In the genomic region with DNA sequence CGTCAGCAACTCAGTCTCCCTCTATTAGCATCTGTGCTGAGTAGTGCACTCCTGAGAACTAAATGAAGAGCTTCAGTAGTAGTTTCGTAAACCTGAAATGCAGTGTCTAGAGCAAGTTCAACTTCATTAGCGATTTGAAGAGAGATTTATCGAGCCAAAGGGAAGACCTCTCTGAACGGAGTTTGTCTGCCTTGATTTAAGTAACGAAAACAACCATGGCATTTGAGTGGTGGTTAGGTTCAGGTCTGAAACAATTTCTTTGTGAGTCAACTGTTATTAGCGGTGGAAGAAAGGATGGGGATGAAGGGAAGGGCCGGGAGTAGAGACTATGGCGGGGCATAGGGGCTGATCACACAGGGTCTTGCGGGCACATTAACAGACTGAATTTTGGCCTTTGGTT, we compare ENCODE assay signal across 14 cellular contexts.
DNase-seq lines count a peak whose midpoint lies in the region; ATAC-seq, FAIRE-seq and TF ChIP-seq lines count a peak whose summit lies in the region.
"Had no signal": no experiment of that assay in that cellular context is flagged by ENCODE, and none has a peak within 500 bp of the region (broad histone marks: within the 10 kb centered on the region; RNA-seq: fewer than 3 reads in every experiment).

No MANE protein-coding gene starts in this region.

- H2BK20ac ChIP-seq in H1 (ENCODE audit: low read length): peak overlapping the region; percentile 92

- no peak overlapping the region for H4K5ac ChIP-seq in H1 (ENCODE audit: insufficient read length, low read depth, low read length)

- WGBS in H1 (ENCODE audit: extremely low coverage in 1 of 2, insufficient coverage in 1 of 2, insufficient read length in 1 of 2, insufficient replicate concordance in 2 of 2, low coverage in 1 of 2, low lambda C conversion rate in 2 of 2, missing lambda C conversion rate in 1 of 2), 2 experiments: 81% methylated on average over 10 of the region's 10 CpGs; no CpG with 5 or more reads in 1 of the 2 experiments

- H3K27me3 ChIP-seq in HCT116 (ENCODE audit: insufficient read depth, low read length) (no peaks in the 10 kb centered on the region), Panc1 (ENCODE audit: control insufficient read depth, insufficient read depth, low read length) (no peaks in the 10 kb centered on the region), H1 (replicated peaks in 1 of 4; ENCODE audit: control insufficient read depth in 3 of 4, extremely low read depth in 1 of 4, insufficient read depth in 3 of 4, low read length in 3 of 4) (no peaks in the 10 kb centered on the region)

- H3K18ac ChIP-seq in H1 (ENCODE audit: extremely low read depth, low read length): 0 out of 2 replicates have a peak overlapping the region, but pooled peaks have one; percentile 72

- H3K27ac ChIP-seq in HCT116 (ENCODE audit: low read depth, low read length) (no peak overlapping the region), Panc1 (ENCODE audit: low read length) (peak overlapping the region; percentile 100), H1 (ENCODE audit: low read depth, low read length) (no peak overlapping the region)

- no peak for DNase-seq in HCT116 (ENCODE audit: low read depth, low spot score)
- DNase-seq in Panc1 (ENCODE audit: low read depth, low spot score): no peak
- no peak for DNase-seq in H1 (ENCODE audit: low read depth in 1 of 2, low spot score in 2 of 2)
- DNase-seq in progenitor cell of endocrine pancreas (ENCODE audit: low spot score, unreplicated experiment): no peak
- DNase-seq in immature natural killer cell: no peak
- DNase-seq in NCI-H128 (lab: John Stamatoyannopoulos, UW; ENCODE audit: unreplicated experiment): no peak
- no peak for DNase-seq in CD14-positive monocyte (ENCODE audit: low spot score)
- DNase-seq in activated naive CD4-positive, alpha-beta T cell treated with anti-CD3 and anti-CD28 coated beads, Interleukin-2, amount 50 U/mL, for 72 hours (ENCODE audit: low spot score in 2 of 2): no peak
- DNase-seq: DMS 273 treated with DMSO at 0.1 percent for 48 hours, EL, NCI-H1417, NCI-H2029, NCI-H2171 treated with DMSO at 0.1 percent for 48 hours, SIG-M5 had no signal

- TF ChIP-seq CTCF in HCT116 (IDR thresholded peaks at IDR 0.05 in 2 of 3, conservative IDR thresholded peaks at IDR 0.05 in 1 of 3; ENCODE audit: borderline replicate concordance in 1 of 3, insufficient read depth in 1 of 3, low read depth in 2 of 3, low read length in 2 of 3): no peak
- TF ChIP-seq CTCF in Panc1 (IDR thresholded peaks at IDR 0.05): no peak
- TF ChIP-seq CTCF in H1 (IDR thresholded peaks at IDR 0.05; ENCODE audit: control extremely low read depth in 1 of 3, insufficient read depth in 1 of 3, low read depth in 1 of 3, low read length in 3 of 3): no peak
- no peak for TF ChIP-seq CTCF in progenitor cell of endocrine pancreas (IDR thresholded peaks at IDR 0.05; ENCODE audit: unreplicated experiment)
- TF ChIP-seq CTCF in CD14-positive monocyte (IDR thresholded peaks at IDR 0.05): no peak

- H2AK5ac ChIP-seq in H1 (ENCODE audit: low read depth, low read length): no peak overlapping the region

- BruUV-seq in HCT116 (replicated peaks; lab: Mats Ljungman, UMichigan) (no TSS peak), Panc1 (replicated peaks; lab: Mats Ljungman, UMichigan) (no TSS peak)

- H2BK120ac ChIP-seq in H1 (replicated peaks; ENCODE audit: low read depth, low read length): peak overlapping the region; percentile 56

- H3K9ac ChIP-seq in HCT116 (ENCODE audit: low read length) (no peak overlapping the region), H1 (replicated peaks in 1 of 4; ENCODE audit: extremely low read depth in 1 of 4, low read depth in 3 of 4, low read length in 3 of 4) (no peak overlapping the region)

- H2BK15ac ChIP-seq in H1 (ENCODE audit: low read length): 0 out of 2 replicates have a peak overlapping the region, but pooled peaks have one; percentile 65

- in situ Hi-C loops in Panc1 (cut with HindIII; ENCODE audit: low pct_unique_long_range_greater_than_20kb, low sequenced_read_pairs): no loop called here

- peak overlapping the region; percentile 80; the same call in 1 of the 2 replicates for H2BK12ac ChIP-seq in H1 (ENCODE audit: low read depth, low read length)

- no peak overlapping the region for H3K56ac ChIP-seq in H1 (replicated peaks; ENCODE audit: insufficient read length, low read depth, low read length)

- H3K14ac ChIP-seq in H1 (ENCODE audit: insufficient read length): no peak overlapping the region

- H3K79me1 ChIP-seq in H1 (ENCODE audit: low read depth, low read length): no peaks in the 10 kb centered on the region

- intact Hi-C loops in HCT116 (cut with micrococcal nuclease): no loop called here
- intact Hi-C loops in Panc1 (cut with micrococcal nuclease; ENCODE audit: unreplicated experiment): loop anchor here (10.0 kb wide), 2 partner anchors 165 to 325 kb away; a partner anchor contains a TSS
- intact Hi-C loops in CD14-positive monocyte (cut with micrococcal nuclease): loop anchor here (5.0 to 10.0 kb wide), 4 partner anchors 73 to 343 kb away; no protein-coding TSS in a partner anchor

- TF ChIP-seq EP300 in H1 (IDR thresholded peaks at IDR 0.05; ENCODE audit: borderline replicate concordance in 1 of 2, low read depth in 2 of 2, low read length in 2 of 2): no peak

- H3K79me2 ChIP-seq in HCT116 (ENCODE audit: insufficient read depth, low read length): no peaks in the 10 kb centered on the region
- H3K79me2 ChIP-seq in H1 (ENCODE audit: control insufficient read depth in 1 of 2, insufficient read depth in 2 of 2, low read length in 2 of 2): no peaks in the 10 kb centered on the region

- no peak for TF ChIP-seq RAD21 in HCT116 (IDR thresholded peaks at IDR 0.05; ENCODE audit: low read depth)
- TF ChIP-seq RAD21 in H1 (IDR thresholded peaks at IDR 0.05 in 1 of 2, conservative IDR thresholded peaks at IDR 0.05 in 1 of 2; ENCODE audit: low read depth in 2 of 2, low read length in 2 of 2): no peak

- H3K36me3 Mint-ChIP-seq in progenitor cell of endocrine pancreas (ENCODE audit: insufficient read depth): no peaks in the 10 kb centered on the region
- no peaks in the 10 kb centered on the region for H3K36me3 Mint-ChIP-seq in immature natural killer cell
- no peaks in the 10 kb centered on the region for H3K36me3 Mint-ChIP-seq in CD14-positive monocyte
- H3K36me3 Mint-ChIP-seq in activated naive CD4-positive, alpha-beta T cell treated with anti-CD3 and anti-CD28 coated beads, Interleukin-2, amount 50 U/mL, for 72 hours: no peaks in the 10 kb centered on the region

- peaks cover 30% of the 10 kb centered on the region for H3K4me1 Mint-ChIP-seq in progenitor cell of endocrine pancreas (ENCODE audit: low read depth)
- peaks cover 13 to 28% of the 10 kb centered on the region in 2 donors for H3K4me1 Mint-ChIP-seq in immature natural killer cell
- H3K4me1 Mint-ChIP-seq in CD14-positive monocyte: peaks cover 66% of the 10 kb centered on the region

- FAIRE-seq in H1 (lab: Jason Lieb, UNC): no peak

- no peak for ATAC-seq in HCT116
- no peak for ATAC-seq in Panc1
- ATAC-seq in activated naive CD4-positive, alpha-beta T cell treated with anti-CD3 and anti-CD28 coated beads, Interleukin-2, amount 50 U/mL, for 72 hours: no peak

- RAD21 ChIA-PET in HCT116 (lab: Charles Lee; ENCODE audit: low non-redundant PET in 1 of 2, low total read pairs in 2 of 2, uncharacterized antibody in 2 of 2, unreplicated experiment in 2 of 2): no interaction called here

- H3K23ac ChIP-seq in H1 (ENCODE audit: insufficient read length): no peak overlapping the region

- no peak overlapping the region for H4K8ac ChIP-seq in H1 (ENCODE audit: extremely low read depth, insufficient read depth, low read length)

- H3K9me3 Mint-ChIP-seq in progenitor cell of endocrine pancreas (ENCODE audit: low read depth) (peaks cover 3% of the 10 kb centered on the region), immature natural killer cell (no peaks in the 10 kb centered on the region), CD14-positive monocyte (no peaks in the 10 kb centered on the region)
- H3K9me3 Mint-ChIP-seq in activated naive CD4-positive, alpha-beta T cell treated with anti-CD3 and anti-CD28 coated beads, Interleukin-2, amount 50 U/mL, for 72 hours: no peaks in the 10 kb centered on the region

- H2AFZ ChIP-seq in HCT116 (ENCODE audit: low read depth, low read length, poor library complexity, severe bottlenecking) (peak overlapping the region; percentile 38), H1 (ENCODE audit: low read length) (peak overlapping the region; percentile 95)

- CTCF ChIA-PET in HCT116 (lab: Charles Lee): interaction anchor here (1.5 kb wide), 1 partner anchor 20 kb away, joined by 5 read pairs; no protein-coding TSS in a partner anchor
- CTCF ChIA-PET in Panc1 (lab: Charles Lee): interaction anchor here (0.6 kb wide), 1 partner anchor 162 kb away, joined by 3 read pairs; no protein-coding TSS in a partner anchor
- CTCF ChIA-PET in H1 (lab: Charles Lee; ENCODE audit: partially characterized antibody): interaction anchor here (0.5 to 6.5 kb wide), 6 partner anchors 19 to 163 kb away, joined by 3 to 102 read pairs (median 4); no protein-coding TSS in a partner anchor

- H3K23me2 ChIP-seq in H1 (ENCODE audit: low read depth, low read length): no peaks in the 10 kb centered on the region; the same call in 1 of the 2 replicates

- no peak overlapping the region; the same call in 1 of the 2 replicates for H2BK5ac ChIP-seq in H1 (ENCODE audit: low read depth, low read length)

- peaks cover 7 to 21% of the 10 kb centered on the region in 2 experiments for H3K4me1 ChIP-seq in HCT116 (ENCODE audit: control insufficient read depth in 1 of 2, insufficient read depth in 2 of 2, low read length in 2 of 2)
- H3K4me1 ChIP-seq in Panc1 (ENCODE audit: control insufficient read depth, insufficient read depth, low read length): peaks cover 31% of the 10 kb centered on the region
- peaks cover 5 to 21% (median 15%) of the 10 kb centered on the region in 4 experiments; a peak in 6 of 7 replicates for H3K4me1 ChIP-seq in H1 (replicated peaks in 1 of 4; ENCODE audit: control insufficient read depth in 3 of 4, insufficient read depth in 4 of 4, low read length in 3 of 4)

- H3K9me3 ChIP-seq in HCT116 (ENCODE audit: control insufficient read depth in 1 of 2, insufficient read depth in 1 of 2, low read depth in 1 of 2, low read length in 2 of 2) (no peaks in the 10 kb centered on the region), Panc1 (ENCODE audit: control insufficient read depth, insufficient read depth, low read depth, low read length) (no peaks in the 10 kb centered on the region), H1 (ENCODE audit: insufficient read depth in 2 of 2, low read depth in 1 of 2, low read length in 1 of 2) (no peaks in the 10 kb centered on the region)

- H4K91ac ChIP-seq in H1 (replicated peaks; ENCODE audit: insufficient read length, low read length): peak overlapping the region; percentile 76

- H3K4me3 Mint-ChIP-seq in progenitor cell of endocrine pancreas (ENCODE audit: low read depth) (no peak overlapping the region), immature natural killer cell (no peak overlapping the region), CD14-positive monocyte (no peak overlapping the region)

- H3K4ac ChIP-seq in H1 (replicated peaks; ENCODE audit: insufficient read length, low read depth, low read length): no peak overlapping the region

- H3K27me3 Mint-ChIP-seq in progenitor cell of endocrine pancreas (no peaks in the 10 kb centered on the region), immature natural killer cell (ENCODE audit: low read depth in 3 of 3) (peaks cover 0 to 1% (median 0%) of the 10 kb centered on the region in 3 donors), CD14-positive monocyte (ENCODE audit: low read depth in 3 of 3) (no peaks in the 10 kb centered on the region)

- H3K27ac Mint-ChIP-seq in progenitor cell of endocrine pancreas (peak overlapping the region; percentile 8), immature natural killer cell (peak overlapping the region in 1 of 6 donors; percentile 46), CD14-positive monocyte (peak overlapping the region in 3 of 7 donors; percentile 35 to 74 (median 58))
- no peak overlapping the region for H3K27ac Mint-ChIP-seq in activated naive CD4-positive, alpha-beta T cell treated with anti-CD3 and anti-CD28 coated beads, Interleukin-2, amount 50 U/mL, for 72 hours

- H4K20me1 ChIP-seq in HCT116 (ENCODE audit: insufficient read depth) (no peaks in the 10 kb centered on the region), H1 (replicated peaks in 1 of 2; ENCODE audit: control insufficient read depth in 1 of 2, insufficient read depth in 2 of 2, low read length in 2 of 2) (no peaks in the 10 kb centered on the region)

- no peak overlapping the region for H3K4me2 ChIP-seq in HCT116 (ENCODE audit: low read length)
- H3K4me2 ChIP-seq in H1 (ENCODE audit: insufficient read depth in 1 of 2, low read depth in 2 of 2, low read length in 2 of 2): no peak overlapping the region; a peak in 1 of 4 replicates

- no peak for TF ChIP-seq POLR2A in HCT116 (IDR thresholded peaks at IDR 0.05; ENCODE audit: borderline replicate concordance, extremely low read depth, insufficient read depth, insufficient read length)
- TF ChIP-seq POLR2A in H1 (IDR thresholded peaks at IDR 0.05; ENCODE audit: control extremely low read depth in 1 of 2, low read depth in 2 of 2, low read length in 2 of 2): no peak

- H3K36me3 ChIP-seq in HCT116 (ENCODE audit: control insufficient read depth in 1 of 2, insufficient read depth in 2 of 2, low read length in 2 of 2): no peaks in the 10 kb centered on the region
- no peaks in the 10 kb centered on the region for H3K36me3 ChIP-seq in Panc1 (ENCODE audit: control insufficient read depth, insufficient read depth, low read length)
- no peaks in the 10 kb centered on the region for H3K36me3 ChIP-seq in H1 (ENCODE audit: control insufficient read depth in 2 of 4, insufficient read depth in 4 of 4, low read length in 3 of 4)

- H3K4me3 ChIP-seq in HCT116 (replicated peaks in 1 of 2; ENCODE audit: low read depth in 1 of 2, low read length in 2 of 2): no peak overlapping the region
- no peak overlapping the region for H3K4me3 ChIP-seq in Panc1 (ENCODE audit: low read depth in 2 of 2, low read length in 2 of 2)
- H3K4me3 ChIP-seq in H1 (ENCODE audit: extremely low read depth in 1 of 4, insufficient read depth in 2 of 4, low read depth in 3 of 4, low read length in 4 of 4): no peak overlapping the region

- H3K9me2 ChIP-seq in HCT116 (ENCODE audit: insufficient read depth): no peaks in the 10 kb centered on the region

- POLR2A ChIA-PET in HCT116 (lab: Charles Lee) (interaction anchor here (0.9 kb wide), 1 partner anchor 166 kb away, joined by 3 read pairs; no protein-coding TSS in a partner anchor), Panc1 (lab: Charles Lee) (no interaction called here), H1 (lab: Charles Lee; ENCODE audit: partially characterized antibody) (interaction anchor here (0.9 to 1.8 kb wide), 4 partner anchors 18 to 206 kb away, joined by 3 to 5 read pairs (median 4); no protein-coding TSS in a partner anchor)
